8 cellular contexts compared by ENCODE assay signal in genomic region chr21:34243562-34243961, GRCh38.
DNase-seq lines count a peak whose midpoint lies in the region; ATAC-seq and TF ChIP-seq lines count a peak whose summit lies in the region.

No MANE protein-coding gene starts in this region.

- H3K9me3 ChIP-seq in HEK293 (ENCODE audit: control insufficient read depth, insufficient read depth, low read depth, low read length): no peaks in the 10 kb centered on the region
- peaks cover 0 to 10% (median 10%) of the 10 kb centered on the region in 4 donors for H3K9me3 ChIP-seq in stomach

- peaks cover 7 to 17% (median 10%) of the 10 kb centered on the region in 7 donors for H3K9me3 Mint-ChIP-seq in CD14-positive monocyte

- CTCF ChIA-PET in HEK293 (lab: Yijun Ruan, JAX): interaction anchor here (0.5 to 5.6 kb wide), 6 partner anchors 13 to 319 kb away, joined by 3 to 33 read pairs (median 3); no protein-coding TSS in a partner anchor

- intact Hi-C loops in CD14-positive monocyte (cut with micrococcal nuclease) (loop anchor here (5.0 kb wide), 1 partner anchor 321 kb away; no protein-coding TSS in a partner anchor), stomach (cut with DNase I; ENCODE audit: low total_unique reads) (no loop called here)

- TF ChIP-seq CTCF in CD14-positive monocyte (IDR thresholded peaks at IDR 0.05) (peak; percentile 71), HEK293 (tag by site-specific recombination; IDR thresholded peaks at IDR 0.05) (no peak), fibroblast of the aortic adventitia (IDR thresholded peaks at IDR 0.05; ENCODE audit: insufficient read depth, low read length) (peak; percentile 49), stomach (IDR thresholded peaks at IDR 0.05) (peak in 3 of 7 experiments; percentile 11 to 24 (median 23))

- peak overlapping the region in 1 of 7 donors; percentile 14 for H3K27ac Mint-ChIP-seq in CD14-positive monocyte

- H3K36me3 ChIP-seq in HEK293 (ENCODE audit: control insufficient read depth in 2 of 2, insufficient read depth in 1 of 2, low read length in 2 of 2) (no peaks in the 10 kb centered on the region), stomach (peaks cover 0 to 3% (median 0%) of the 10 kb centered on the region in 4 donors)

- H3K4me3 ChIP-seq in HEK293 (ENCODE audit: low read depth, low read length): no peak overlapping the region
- H3K4me3 ChIP-seq in fibroblast of the aortic adventitia (ENCODE audit: low read depth, low read length): no peak overlapping the region
- H3K4me3 ChIP-seq in stomach: no peak overlapping the region

- DNase-seq in CD14-positive monocyte (ENCODE audit: low spot score) (peak; percentile 51), SK-N-DZ (ENCODE audit: low spot score) (peak; percentile 11), fibroblast of the aortic adventitia (ENCODE audit: low read depth) (peak; percentile 9), stomach (peak; percentile 27), NCI-H1930 (lab: John Stamatoyannopoulos, UW) (no peak), OCI-M2 (lab: John Stamatoyannopoulos, UW; ENCODE audit: unreplicated experiment) (no peak)

- peaks cover 4 to 5% (median 4%) of the 10 kb centered on the region in 3 donors for H3K27me3 Mint-ChIP-seq in CD14-positive monocyte (ENCODE audit: low read depth in 3 of 3)

- no peaks in the 10 kb centered on the region for H3K27me3 ChIP-seq in stomach

- TF ChIP-seq POLR2A in stomach (IDR thresholded peaks at IDR 0.05): no peak

- no peaks in the 10 kb centered on the region for H3K36me3 Mint-ChIP-seq in CD14-positive monocyte

- TF ChIP-seq EP300 in stomach (IDR thresholded peaks at IDR 0.05): no peak

- no peaks in the 10 kb centered on the region for H3K4me1 ChIP-seq in HEK293 (ENCODE audit: control insufficient read depth, insufficient read depth, low read length)
- no peaks in the 10 kb centered on the region for H3K4me1 ChIP-seq in stomach

- WGBS in stomach, 5 donors: 63 to 93% (median 76%) methylated on average over 1 of the region's 1 CpG

- H3K4me1 Mint-ChIP-seq in CD14-positive monocyte: peaks cover 5% of the 10 kb centered on the region

- H3K4me3 Mint-ChIP-seq in CD14-positive monocyte: no peak overlapping the region

- ATAC-seq in GM18867 (IDR thresholded peaks at IDR 0.05; ENCODE audit: unreplicated experiment): no peak

- H3K27ac ChIP-seq in HEK293 (ENCODE audit: extremely low read depth, low read depth, low read length): no peak overlapping the region
- H3K27ac ChIP-seq in stomach: no peak overlapping the region

- POLR2A ChIA-PET in HEK293 (lab: Yijun Ruan, JAX): no interaction called here

TF ChIP-seq in HEK293, 187 proteins besides CTCF, POLR2A, EP300 and RAD21:
- TF ChIP-seq ZNF654 (tag by site-specific recombination; IDR thresholded peaks at IDR 0.05; ENCODE audit: low read depth): peak; percentile 29
- no peak for TF ChIP-seq ZNF624 (tag by site-specific recombination; IDR thresholded peaks at IDR 0.05)
- TF ChIP-seq ZNF639 (tag by site-specific recombination; IDR thresholded peaks at IDR 0.05): no peak
- TF ChIP-seq ZNF558 (tag by site-specific recombination; IDR thresholded peaks at IDR 0.05): no peak
TF ChIP-seq in HEK293: peak in this region for 1.

Comparison
In these comparisons a context has a peak if more than half of its experiments do, and no peak if none do; other contexts are left out.
1. DNase-seq: peak in CD14-positive monocyte (single experiment), SK-N-DZ (single experiment), fibroblast of the aortic adventitia (single experiment) and stomach (single experiment); none in NCI-H1930 (0 of 2) and OCI-M2 (single experiment).